38 cellular contexts compared by ENCODE assay signal in the genomic region with DNA sequence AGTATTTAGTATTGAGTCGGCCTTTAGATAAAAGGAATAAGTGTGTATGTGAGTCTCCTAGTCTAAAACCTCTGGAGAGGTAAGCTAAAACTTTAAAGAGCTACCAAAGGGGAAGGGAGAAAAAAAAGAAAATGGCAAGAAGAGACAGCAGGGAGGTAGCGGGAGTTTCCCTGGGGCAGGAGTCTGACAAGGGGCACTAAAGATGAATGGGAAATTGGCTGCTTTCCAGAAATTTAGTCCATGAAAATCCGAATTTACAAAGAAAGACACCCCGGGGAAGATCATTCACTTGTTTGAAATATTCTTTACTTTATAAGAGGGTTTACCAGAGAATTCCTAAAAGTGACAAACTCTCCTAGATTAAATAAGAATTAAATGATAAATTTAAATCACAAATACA.
"Had no signal": no experiment of that assay in that cellular context is flagged by ENCODE, and none has a peak within 500 bp of the region (broad histone marks: within the 10 kb centered on the region; RNA-seq: fewer than 3 reads in every experiment).

No MANE protein-coding gene starts in this region.

- H3K27ac ChIP-seq: ascending aorta, cardiac muscle cell, Peyer's patch, VCaP had no signal

- H3K27me3 Mint-ChIP-seq: activated B cell treated with CpG ODN at 0.5 μM for 24 hours; activated CD4-positive, alpha-beta memory T cell treated with anti-CD3 and anti-CD28 coated beads for 36 hours; activated naive CD4-positive, alpha-beta T cell treated with anti-CD3 and anti-CD28 coated beads, Interleukin-2, amount 50 U/mL, for 24 hours; activated naive CD8-positive, alpha-beta T cell treated with anti-CD3 and anti-CD28 coated beads, Interleukin-2, amount 10 ng/mL, durations not matched to agents 7 days and 5 days had no signal

- H3K27ac Mint-ChIP-seq: activated B cell treated with CpG ODN at 0.5 μM for 24 hours; activated CD4-positive, alpha-beta memory T cell treated with anti-CD3 and anti-CD28 coated beads for 36 hours; activated naive CD4-positive, alpha-beta T cell treated with anti-CD3 and anti-CD28 coated beads, Interleukin-2, amount 50 U/mL, for 24 hours; activated naive CD8-positive, alpha-beta T cell treated with anti-CD3 and anti-CD28 coated beads, Interleukin-2, amount 10 ng/mL, durations not matched to agents 7 days and 5 days; activated T-helper 2 cell treated with anti-CD3 and anti-CD28 coated beads, Interferon-gamma antibody, Interleukin-2, Interleukin-4, amounts not matched to agents 10 μg/mL and 5 μg/mL and 100 μg/mL, durations not matched to agents 14 hours and 24 hours and 36 hours had no signal

- H3K4me3 ChIP-seq: ascending aorta, cardiac muscle cell, Peyer's patch had no signal

- H3K9me3 ChIP-seq: ascending aorta, Peyer's patch had no signal

- H3K4me3 Mint-ChIP-seq: activated B cell treated with CpG ODN at 0.5 μM for 24 hours; activated CD4-positive, alpha-beta memory T cell treated with anti-CD3 and anti-CD28 coated beads for 36 hours; activated naive CD4-positive, alpha-beta T cell treated with anti-CD3 and anti-CD28 coated beads, Interleukin-2, amount 50 U/mL, for 24 hours; activated naive CD8-positive, alpha-beta T cell treated with anti-CD3 and anti-CD28 coated beads, Interleukin-2, amount 10 ng/mL, durations not matched to agents 7 days and 5 days had no signal

- DNase-seq: activated B cell treated with CpG ODN at 0.5 μM for 24 hours; activated CD4-positive, alpha-beta memory T cell treated with anti-CD3 and anti-CD28 coated beads for 36 hours; activated CD4-positive, alpha-beta T cell treated with anti-CD3 and anti-CD28 coated beads for 4 hours; activated CD4-positive, alpha-beta T cell treated with anti-CD3 and anti-CD28 coated beads, Interleukin-2, amount 50 U/mL, for 1 hour; activated CD4-positive, CD25-positive, alpha-beta regulatory T cell treated with anti-CD3 and anti-CD28 coated beads, Interleukin-2, amount 50 U/mL, for 72 hours; activated CD8-positive, alpha-beta memory T cell treated with anti-CD3 and anti-CD28 coated beads, Interleukin-2, amount 50 U/mL, for 4 hours; activated gamma-delta T cell; activated naive CD4-positive, alpha-beta T cell treated with Interleukin-2 at 50 U/mL for 16 hours; activated naive CD8-positive, alpha-beta T cell treated with anti-CD3 and anti-CD28 coated beads, Interleukin-2, amount 10 ng/mL, durations not matched to agents 7 days and 5 days; activated T-cell treated with anti-CD3 and anti-CD28 coated beads for 4 hours; activated T-cell treated with anti-CD3 and anti-CD28 coated beads, Interleukin-2, amount 50 U/mL, for 48 hours; amygdala; Kasumi-1; KG1; MM.1S; MV-4-11; NCI-H1092; NCI-H1436 treated with DMSO at 0.1 percent for 48 hours; NCI-H1694 treated with DMSO at 0.1 percent for 48 hours; NCI-H2029; NCI-H2171 treated with DMSO at 0.1 percent for 48 hours; NCI-H226; NCI-H446 treated with DMSO at 0.1 percent for 48 hours; NCI-H524; NK-92 treated with Interleukin-12 subunit alpha and Interleukin-12 subunit beta, amount 100 ng/mL, for 24 hours; PC-3; Peyer's patch; RPMI8226; SIG-M5; SW 1271; T-helper 1 cell; T-helper 2 cell; T-helper 9 cell had no signal

- ATAC-seq: PC-3 had no signal

- H3K9me3 Mint-ChIP-seq: activated B cell treated with CpG ODN at 0.5 μM for 24 hours; activated CD4-positive, alpha-beta memory T cell treated with anti-CD3 and anti-CD28 coated beads for 36 hours; activated naive CD4-positive, alpha-beta T cell treated with anti-CD3 and anti-CD28 coated beads, Interleukin-2, amount 50 U/mL, for 24 hours; activated naive CD8-positive, alpha-beta T cell treated with anti-CD3 and anti-CD28 coated beads, Interleukin-2, amount 10 ng/mL, durations not matched to agents 7 days and 5 days; activated T-helper 2 cell treated with anti-CD3 and anti-CD28 coated beads, Interferon-gamma antibody, Interleukin-2, Interleukin-4, amounts not matched to agents 10 μg/mL and 5 μg/mL and 100 μg/mL, durations not matched to agents 14 hours and 24 hours and 36 hours had no signal

- H3K27me3 ChIP-seq: ascending aorta, cardiac muscle cell, Peyer's patch had no signal
